18 cellular contexts compared by ENCODE assay signal in genomic region chr9:95230046-95230445, GRCh38.
DNase-seq lines count a peak whose midpoint lies in the region; ATAC-seq and TF ChIP-seq lines count a peak whose summit lies in the region.
"Had no signal": no experiment of that assay in that cellular context is flagged by ENCODE, and none has a peak within 500 bp of the region (broad histone marks: within the 10 kb centered on the region; RNA-seq: fewer than 3 reads in every experiment).

No MANE protein-coding gene starts in this region.

- no peak for TF ChIP-seq POLR2A in spleen (IDR thresholded peaks at IDR 0.05)

- H3K27ac ChIP-seq in WERI-Rb-1: no peak overlapping the region
- no peak overlapping the region for H3K27ac ChIP-seq in spleen
- H3K27ac ChIP-seq: 22Rv1, PC-9, SJSA1 had no signal

- no peaks in the 10 kb centered on the region for H3K4me1 ChIP-seq in spleen
- H3K4me1 ChIP-seq: SJSA1 had no signal

- H3K4me3 Mint-ChIP-seq in type B pancreatic cell: no peak overlapping the region
- H3K4me3 Mint-ChIP-seq: CD8-positive, alpha-beta T cell had no signal

- peaks cover 20% of the 10 kb centered on the region for H3K36me3 Mint-ChIP-seq in type B pancreatic cell

- H3K9me3 Mint-ChIP-seq in type B pancreatic cell: peaks cover 3% of the 10 kb centered on the region
- H3K9me3 Mint-ChIP-seq: CD8-positive, alpha-beta T cell had no signal

- no peak overlapping the region for H3K27ac Mint-ChIP-seq in type B pancreatic cell
- H3K27ac Mint-ChIP-seq: CD8-positive, alpha-beta T cell had no signal

- intact Hi-C loops in spleen (cut with DNase I; ENCODE audit: low total_unique reads): no loop called here

- peaks cover 6% of the 10 kb centered on the region for H3K36me3 ChIP-seq in WERI-Rb-1
- peaks cover 0 to 11% (median 0%) of the 10 kb centered on the region in 6 donors for H3K36me3 ChIP-seq in spleen
- H3K36me3 ChIP-seq: SJSA1 had no signal

- DNase-seq in DMS 273 (lab: John Stamatoyannopoulos, UW; ENCODE audit: unreplicated experiment): peak; percentile 11
- no peak for DNase-seq in DMS 273 treated with DMSO at 0.1 percent for 48 hours (lab: John Stamatoyannopoulos, UW)
- DNase-seq in WERI-Rb-1: no peak
- DNase-seq in iPS-NIHi11 (ENCODE audit: low spot score): peak; percentile 26
- no peak for DNase-seq in type B pancreatic cell (ENCODE audit: extremely low spot score, unreplicated experiment)
- no peak for DNase-seq in spleen
- DNase-seq in NCI-H1930 (lab: John Stamatoyannopoulos, UW): no peak
- DNase-seq: CD8-positive, alpha-beta T cell; EL; NCI-H1048; NCI-H1436 treated with DMSO at 0.1 percent for 48 hours; NCI-H2081; NCI-H510A; NCI-H82; PC-9 had no signal

- WGBS in spleen, 5 donors: 95 to 98% (median 97%) methylated on average over 6 of the region's 6 CpGs

- H3K9me3 ChIP-seq in WERI-Rb-1 (ENCODE audit: severe bottlenecking): peaks cover 2% of the 10 kb centered on the region
- peaks cover 0 to 10% (median 0%) of the 10 kb centered on the region in 8 donors for H3K9me3 ChIP-seq in spleen
- H3K9me3 ChIP-seq: SJSA1 had no signal

- H3K27me3 ChIP-seq in WERI-Rb-1 (ENCODE audit: insufficient read depth, low read depth, severe bottlenecking) (no peaks in the 10 kb centered on the region), spleen (replicated peaks in 1 of 7) (no peaks in the 10 kb centered on the region)
- H3K27me3 ChIP-seq: SJSA1 had no signal

- ATAC-seq in GM21825 (IDR thresholded peaks at IDR 0.05; ENCODE audit: unreplicated experiment): no peak
- ATAC-seq: CD8-positive, alpha-beta T cell had no signal

- H3K27me3 Mint-ChIP-seq in type B pancreatic cell: no peaks in the 10 kb centered on the region

- TF ChIP-seq CTCF in WERI-Rb-1 (IDR thresholded peaks at IDR 0.05; ENCODE audit: low read depth, low read length) (peak; percentile 28; the same call in 1 of the 2 replicates), type B pancreatic cell (conservative IDR thresholded peaks at IDR 0.05) (peak; percentile 48), spleen (IDR thresholded peaks at IDR 0.05 in 8 of 11, conservative IDR thresholded peaks at IDR 0.05 in 3 of 11) (no peak)

- H3K4me1 Mint-ChIP-seq in type B pancreatic cell (ENCODE audit: unreplicated experiment): peaks cover 9% of the 10 kb centered on the region

- H3K4me3 ChIP-seq in WERI-Rb-1 (ENCODE audit: low read depth, low read length): no peak overlapping the region
- no peak overlapping the region for H3K4me3 ChIP-seq in spleen
- H3K4me3 ChIP-seq: PC-9, SJSA1 had no signal

Comparison
In these comparisons a context has a peak if more than half of its experiments do, and no peak if none do; other contexts are left out.
1. DNase-seq: peak in DMS 273 (single experiment) and iPS-NIHi11 (single experiment); none in DMS 273 treated with DMSO at 0.1 percent for 48 hours (single experiment), WERI-Rb-1 (single experiment), type B pancreatic cell (single experiment), spleen (single experiment) and NCI-H1930 (0 of 2).
2. CTCF ChIP-seq: peak in WERI-Rb-1 (single experiment) and type B pancreatic cell (single experiment); none in spleen (0 of 11).